1 cellular context compared by ENCODE assay signal in genomic region chr15:80778964-80779657, GRCh38.
A peak's percentile ranks its signal among the peaks of the same experiment; 100 is the strongest.
TF ChIP-seq lines count a peak whose summit lies in the region.

CEMIP (plus strand) TSS chr15:80779370; CDS start chr15:80873880, 94,510 bp downstream.

TF ChIP-seq in HepG2, 621 proteins besides CTCF, POLR2A, EP300 and RAD21 (continued from another document and continues in another):
- peak; percentile 67 for TF ChIP-seq ZNF687 (CRISPR knock-in tag; IDR thresholded peaks at IDR 0.05)
- no peak for TF ChIP-seq ZNF276 (CRISPR knock-in tag; IDR thresholded peaks at IDR 0.05; ENCODE audit: low read depth)
- TF ChIP-seq ZNF235 (CRISPR knock-in tag; IDR thresholded peaks at IDR 0.05; ENCODE audit: borderline replicate concordance) = no peak
- TF ChIP-seq TCF12 (IDR thresholded peaks at IDR 0.05) = no peak
- TF ChIP-seq TCF12 (CRISPR knock-in tag; IDR thresholded peaks at IDR 0.05) = no peak
- peak; percentile 54; the same call in 1 of the 2 replicates for TF ChIP-seq ZNF784 (CRISPR knock-in tag; IDR thresholded peaks at IDR 0.05; ENCODE audit: borderline replicate concordance)
- peak; percentile 64 for TF ChIP-seq KDM2A (CRISPR knock-in tag; IDR thresholded peaks at IDR 0.05; ENCODE audit: borderline replicate concordance, low read depth)
- 0 out of 2 replicates have a peak, but pooled peaks have one; percentile 37 for TF ChIP-seq ZNF501 (CRISPR knock-in tag; IDR thresholded peaks at IDR 0.05)
- TF ChIP-seq ZNF775 (CRISPR knock-in tag; IDR thresholded peaks at IDR 0.05; ENCODE audit: borderline replicate concordance) = no peak
- no peak for TF ChIP-seq DZIP1 (CRISPR knock-in tag; IDR thresholded peaks at IDR 0.05)
- no peak for TF ChIP-seq ZNF552 (CRISPR knock-in tag; IDR thresholded peaks at IDR 0.05; ENCODE audit: borderline replicate concordance)
- 0 out of 2 replicates have a peak, but pooled peaks have one; percentile 25 for TF ChIP-seq SNAPC2 (CRISPR knock-in tag; IDR thresholded peaks at IDR 0.05)
- TF ChIP-seq ZNF709 (CRISPR knock-in tag; IDR thresholded peaks at IDR 0.05) = no peak
- no peak for TF ChIP-seq RBAK (CRISPR knock-in tag; IDR thresholded peaks at IDR 0.05)
- no peak for TF ChIP-seq HNRNPH1 (optimal IDR thresholded peaks at IDR 0.05; ENCODE audit: low read depth, low read length)
- TF ChIP-seq ZMYM4 (CRISPR knock-in tag; IDR thresholded peaks at IDR 0.05) = peak; percentile 35; the same call in 1 of the 2 replicates
- peak; percentile 36 for TF ChIP-seq SKI (IDR thresholded peaks at IDR 0.05; ENCODE audit: partially characterized antibody)
- 0 out of 2 replicates have a peak, but pooled peaks have one; percentile 18 for TF ChIP-seq ISL2 (CRISPR knock-in tag; IDR thresholded peaks at IDR 0.05)
- no peak for TF ChIP-seq ELF1 (CRISPR knock-in tag; IDR thresholded peaks at IDR 0.05)
- TF ChIP-seq TAF1 (CRISPR knock-in tag; IDR thresholded peaks at IDR 0.05) = peak; percentile 58; the same call in 1 of the 2 replicates
- no peak for TF ChIP-seq BRCA1 (CRISPR knock-in tag; IDR thresholded peaks at IDR 0.05)
- no peak for TF ChIP-seq ZNF367 (CRISPR knock-in tag; IDR thresholded peaks at IDR 0.05; ENCODE audit: borderline replicate concordance)
- TF ChIP-seq ZNF296 (CRISPR knock-in tag; conservative IDR thresholded peaks at IDR 0.05) = no peak
- no peak for TF ChIP-seq MZF1 (CRISPR knock-in tag; IDR thresholded peaks at IDR 0.05; ENCODE audit: borderline replicate concordance)
- peak; percentile 52 for TF ChIP-seq SP4 (CRISPR knock-in tag; IDR thresholded peaks at IDR 0.05)
- TF ChIP-seq IRF9 (CRISPR knock-in tag; IDR thresholded peaks at IDR 0.05; ENCODE audit: borderline replicate concordance) = peak; percentile 34; the same call in 1 of the 2 replicates
- TF ChIP-seq NRL (CRISPR knock-in tag; IDR thresholded peaks at IDR 0.05; ENCODE audit: borderline replicate concordance) = 0 out of 2 replicates have a peak, but pooled peaks have one; percentile 24
- TF ChIP-seq NFKB2 (CRISPR knock-in tag; IDR thresholded peaks at IDR 0.05; ENCODE audit: borderline replicate concordance) = peak; percentile 22; the same call in 1 of the 2 replicates
- TF ChIP-seq ZBTB8A (CRISPR knock-in tag; IDR thresholded peaks at IDR 0.05; ENCODE audit: borderline replicate concordance, low read depth) = no peak
- peak; percentile 25 for TF ChIP-seq ASH2L (IDR thresholded peaks at IDR 0.05; ENCODE audit: insufficient read length, low read depth, low read length)
- TF ChIP-seq FOXA1 (IDR thresholded peaks at IDR 0.05) = no peak
- peak; percentile 5; the same call in 1 of the 2 replicates for TF ChIP-seq FOXA1 (CRISPR knock-in tag; IDR thresholded peaks at IDR 0.05)
- peak; percentile 19; the same call in 1 of the 2 replicates for TF ChIP-seq ZFP91 (CRISPR knock-in tag; IDR thresholded peaks at IDR 0.05; ENCODE audit: borderline replicate concordance)
- peak; percentile 91 for TF ChIP-seq RBFOX2 (IDR thresholded peaks at IDR 0.05; ENCODE audit: low read depth, low read length)
- no peak for TF ChIP-seq ZNF724P (CRISPR knock-in tag; IDR thresholded peaks at IDR 0.05; ENCODE audit: borderline replicate concordance)
- TF ChIP-seq NONO (IDR thresholded peaks at IDR 0.05) = no peak
- 0 out of 2 replicates have a peak, but pooled peaks have one; percentile 42 for TF ChIP-seq NONO (CRISPR knock-in tag; conservative IDR thresholded peaks at IDR 0.05)
- TF ChIP-seq MYC (CRISPR knock-in tag; IDR thresholded peaks at IDR 0.05; ENCODE audit: borderline replicate concordance) = peak; percentile 41; the same call in 1 of the 2 replicates
- peak; percentile 47; the same call in 1 of the 2 replicates for TF ChIP-seq ATF7-NPFF (CRISPR knock-in tag; IDR thresholded peaks at IDR 0.05; ENCODE audit: low read depth)
- 0 out of 2 replicates have a peak, but pooled peaks have one; percentile 41 for TF ChIP-seq ZNF546 (CRISPR knock-in tag; conservative IDR thresholded peaks at IDR 0.05)
- no peak for TF ChIP-seq ZNF263 (CRISPR knock-in tag; IDR thresholded peaks at IDR 0.05)
- 0 out of 2 replicates have a peak, but pooled peaks have one; percentile 30 for TF ChIP-seq ZNF589 (CRISPR knock-in tag; conservative IDR thresholded peaks at IDR 0.05)
- TF ChIP-seq HOXD1 (CRISPR knock-in tag; IDR thresholded peaks at IDR 0.05) = peak; percentile 38; the same call in 1 of the 2 replicates
- no peak for TF ChIP-seq TBP (CRISPR knock-in tag; IDR thresholded peaks at IDR 0.05)
- TF ChIP-seq REST (IDR thresholded peaks at IDR 0.05; ENCODE audit: borderline replicate concordance in 1 of 2, low read depth in 1 of 2, low read length in 2 of 2) = peak in 1 of 2 experiments; percentile 13; a peak in 1 of 4 replicates
- TF ChIP-seq MEIS2 (CRISPR knock-in tag; IDR thresholded peaks at IDR 0.05) = 0 out of 2 replicates have a peak, but pooled peaks have one; percentile 18
- TF ChIP-seq ZNF343 (CRISPR knock-in tag; IDR thresholded peaks at IDR 0.05) = no peak
- peak; percentile 53; the same call in 1 of the 2 replicates for TF ChIP-seq HOXA3 (CRISPR knock-in tag; IDR thresholded peaks at IDR 0.05)
- no peak for TF ChIP-seq AKAP8 (CRISPR knock-in tag; IDR thresholded peaks at IDR 0.05)
- TF ChIP-seq MAFF (IDR thresholded peaks at IDR 0.05; ENCODE audit: low read depth, low read length) = no peak
- 0 out of 2 replicates have a peak, but pooled peaks have one; percentile 44 for TF ChIP-seq KDM3A (CRISPR knock-in tag; IDR thresholded peaks at IDR 0.05; ENCODE audit: low read depth)
- TF ChIP-seq ARNT2 (CRISPR knock-in tag; IDR thresholded peaks at IDR 0.05; ENCODE audit: low read depth) = peak; percentile 62; the same call in 1 of the 2 replicates
- TF ChIP-seq ZNF562 (CRISPR knock-in tag; IDR thresholded peaks at IDR 0.05; ENCODE audit: borderline replicate concordance) = no peak
